In the genomic region with DNA sequence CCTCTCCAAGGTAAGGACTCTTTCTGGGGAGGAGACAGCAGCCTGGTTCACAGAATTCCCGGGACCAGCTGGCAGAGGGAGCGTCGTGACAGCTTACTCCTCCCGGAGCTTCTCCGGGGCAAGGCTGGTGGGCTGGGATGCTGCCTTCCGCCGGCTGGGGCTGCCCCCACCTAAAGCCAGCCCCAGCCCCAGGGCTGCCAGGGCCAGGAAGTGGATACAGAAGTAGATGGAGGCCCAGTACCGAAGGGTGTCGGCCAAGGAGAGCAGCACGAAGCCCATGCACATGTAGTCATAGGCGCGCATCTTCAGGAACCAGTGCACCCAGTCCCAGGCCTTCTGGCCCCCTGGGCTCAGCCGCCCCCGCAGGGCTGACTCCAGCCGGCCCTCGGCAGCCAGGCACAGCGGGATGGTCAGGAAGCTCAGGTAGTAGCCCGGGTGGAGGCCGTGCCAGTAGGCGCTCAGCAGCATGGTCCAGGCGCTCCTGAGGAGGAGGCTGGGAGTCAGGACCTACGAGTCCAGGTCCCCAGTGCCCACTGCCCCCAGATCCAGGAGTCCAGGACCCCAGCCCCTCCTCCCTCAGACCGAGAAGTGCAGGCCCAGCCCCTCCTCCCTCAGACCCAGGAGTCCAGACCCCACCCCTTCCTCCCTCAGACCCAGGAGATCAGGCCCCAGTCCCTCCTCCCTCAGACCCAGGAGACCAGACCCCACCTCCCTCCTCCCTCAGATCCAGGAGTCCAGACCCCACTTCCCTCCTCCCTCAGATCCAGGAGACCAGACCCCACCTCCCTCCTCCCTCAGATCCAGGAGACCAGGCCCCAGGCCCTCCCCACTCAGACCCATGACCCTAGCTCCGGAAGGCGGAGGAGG, we compare ENCODE assay signal across 28 cellular contexts. TPM values are rescaled to one million over a fixed set of nuclear protein-coding genes. Genes with fewer than 3 reads are reported as not detected.
DNase-seq lines count a peak whose midpoint lies in the region; ATAC-seq, FAIRE-seq and TF ChIP-seq lines count a peak whose summit lies in the region.
"Had no signal": no experiment of that assay in that cellular context is flagged by ENCODE, and none has a peak within 500 bp of the region (broad histone marks: within the 10 kb centered on the region; RNA-seq: fewer than 3 reads in every experiment).

No MANE protein-coding gene starts in this region.

- no peaks in the 10 kb centered on the region for H3K9me1 ChIP-seq in endothelial cell of umbilical vein (replicated peaks; ENCODE audit: control insufficient read depth, extremely low read depth, insufficient read depth, low read length)

- no peak for FAIRE-seq in endothelial cell of umbilical vein (lab: Jason Lieb, UNC)

- TF ChIP-seq POLR2A in endothelial cell of umbilical vein (IDR thresholded peaks at IDR 0.05; ENCODE audit: low read depth, low read length), result no peak
- TF ChIP-seq POLR2A in gastrocnemius medialis (IDR thresholded peaks at IDR 0.05), result no peak

- no peak for ATAC-seq in gastrocnemius medialis
- ATAC-seq: gastroesophageal sphincter; sciatic nerve; stimulated activated naive CD8-positive, alpha-beta T cell treated with anti-CD3 and anti-CD28 coated beads, Interleukin-15, Interleukin-2, amounts not matched to agents 100 U/mL and 50 U/mL, for 24 hours had no signal

- H4K20me1 ChIP-seq in endothelial cell of umbilical vein (replicated peaks; ENCODE audit: control insufficient read depth, extremely low read depth, insufficient read depth, low read length), result no peaks in the 10 kb centered on the region

- no peaks in the 10 kb centered on the region for H3K27me3 Mint-ChIP-seq in progenitor cell of endocrine pancreas

- no peaks in the 10 kb centered on the region for H3K79me2 ChIP-seq in endothelial cell of umbilical vein (ENCODE audit: control insufficient read depth, insufficient read depth, low read length)

- DNase-seq in DMS 273 (lab: John Stamatoyannopoulos, UW; ENCODE audit: unreplicated experiment) (peak; percentile 38), DMS 273 treated with DMSO at 0.1 percent for 48 hours (lab: John Stamatoyannopoulos, UW) (no peak), endothelial cell of umbilical vein (ENCODE audit: low read depth, low spot score) (no peak), progenitor cell of endocrine pancreas (ENCODE audit: low spot score, unreplicated experiment) (no peak), gastrocnemius medialis (no peak), GOT3 (lab: John Stamatoyannopoulos, UW) (no peak), NCI-H187 (lab: John Stamatoyannopoulos, UW) (no peak)
- DNase-seq: 8988T; activated CD4-positive, alpha-beta T cell treated with anti-CD3 and anti-CD28 coated beads for 48 hours; activated naive CD4-positive, alpha-beta T cell treated with Interleukin-2 at 50 U/mL for 16 hours; activated T-cell treated with anti-CD3 and anti-CD28 coated beads, Interleukin-2, amount 50 U/mL, for 48 hours; brain microvascular endothelial cell; effector CD8-positive, alpha-beta T cell; hippocampal formation; IMR-90; NCI-H1092 treated with DMSO at 0.1 percent for 48 hours; NCI-H2029 treated with DMSO at 0.1 percent for 48 hours; NCI-H345; NCI-H82; stimulated activated CD4-positive, alpha-beta T cell treated with anti-CD3 and anti-CD28 coated beads, Interleukin-4, amount 100 ng/mL, for 4 hours; stimulated activated naive CD8-positive, alpha-beta T cell treated with anti-CD3 and anti-CD28 coated beads, Interleukin-15, Interleukin-2, amounts not matched to agents 100 U/mL and 50 U/mL, for 24 hours had no signal

- no peaks in the 10 kb centered on the region for H3K4me1 ChIP-seq in endothelial cell of umbilical vein (ENCODE audit: control insufficient read depth, extremely low read depth, insufficient read depth, low read length)
- H3K4me1 ChIP-seq in gastrocnemius medialis, result no peaks in the 10 kb centered on the region
- H3K4me1 ChIP-seq: HAP-1 had no signal

- dilution Hi-C loops in endothelial cell of umbilical vein (cut with MboI; ENCODE audit: extremely low pct_ligation_motif_present, low sequenced_read_pairs), result no loop called here

- H3K27ac ChIP-seq in endothelial cell of umbilical vein (ENCODE audit: insufficient read depth, low read depth, low read length), result no peak overlapping the region
- H3K27ac ChIP-seq in gastrocnemius medialis, result no peak overlapping the region
- H3K27ac ChIP-seq: brain microvascular endothelial cell, esophagus muscularis mucosa, gastroesophageal sphincter had no signal

- H3K4me2 ChIP-seq in endothelial cell of umbilical vein (ENCODE audit: insufficient read depth, low read length), result no peak overlapping the region

- H3K27ac Mint-ChIP-seq in progenitor cell of endocrine pancreas, result peak overlapping the region; percentile 64

- POLR2A ChIA-PET in endothelial cell of umbilical vein (lab: Charles Lee), result no interaction called here

- H3K4me3 Mint-ChIP-seq in progenitor cell of endocrine pancreas (ENCODE audit: low read depth), result no peak overlapping the region

- CTCF ChIA-PET in endothelial cell of umbilical vein (lab: Charles Lee), result interaction anchor here (1.0 to 2.3 kb wide), 4 partner anchors 15 to 92 kb away, joined by 3 to 5 read pairs (median 4); partner anchors contain the start of gene MBOAT7

- no peaks in the 10 kb centered on the region for H3K9me3 Mint-ChIP-seq in progenitor cell of endocrine pancreas (ENCODE audit: low read depth)
- H3K9me3 Mint-ChIP-seq: nephron had no signal

- no peaks in the 10 kb centered on the region for H3K27me3 ChIP-seq in endothelial cell of umbilical vein (ENCODE audit: control insufficient read depth in 2 of 2, insufficient read depth in 2 of 2, low read length in 2 of 2)
- peaks cover 4 to 18% (median 11%) of the 10 kb centered on the region in 3 donors for H3K27me3 ChIP-seq in gastrocnemius medialis
- H3K27me3 ChIP-seq: brain microvascular endothelial cell had no signal

- no peak for TF ChIP-seq CTCF in endothelial cell of umbilical vein (IDR thresholded peaks at IDR 0.05; ENCODE audit: extremely low read depth in 1 of 2, insufficient read depth in 1 of 2, low read depth in 1 of 2, low read length in 2 of 2)
- TF ChIP-seq CTCF in progenitor cell of endocrine pancreas (IDR thresholded peaks at IDR 0.05; ENCODE audit: unreplicated experiment), result no peak
- no peak for TF ChIP-seq CTCF in gastrocnemius medialis (IDR thresholded peaks at IDR 0.05 in 4 of 5, conservative IDR thresholded peaks at IDR 0.05 in 1 of 5)

- H3K9me3 ChIP-seq in endothelial cell of umbilical vein (replicated peaks; ENCODE audit: control insufficient read depth, insufficient read depth, low read length), result no peaks in the 10 kb centered on the region
- no peaks in the 10 kb centered on the region for H3K9me3 ChIP-seq in gastrocnemius medialis
- H3K9me3 ChIP-seq: esophagus muscularis mucosa, gastroesophageal sphincter, HAP-1 had no signal

- peaks cover 11% of the 10 kb centered on the region for H3K4me1 Mint-ChIP-seq in progenitor cell of endocrine pancreas (ENCODE audit: low read depth)

- H3K36me3 ChIP-seq in endothelial cell of umbilical vein (ENCODE audit: control insufficient read depth in 2 of 2, extremely low read depth in 1 of 2, insufficient read depth in 2 of 2, low read length in 2 of 2), result peaks cover 7 to 18% of the 10 kb centered on the region in 2 experiments
- H3K36me3 ChIP-seq in gastrocnemius medialis, result no peaks in the 10 kb centered on the region

- no peak overlapping the region for H2AFZ ChIP-seq in endothelial cell of umbilical vein (ENCODE audit: low read depth, low read length)

- intact Hi-C loops in endothelial cell of umbilical vein (cut with micrococcal nuclease) (no loop called here), gastrocnemius medialis (cut with DNase I; ENCODE audit: low total_unique reads) (no loop called here)

- no TSS peak for BruUV-seq in endothelial cell of umbilical vein (replicated peaks; lab: Mats Ljungman, UMichigan)

- peaks cover 12% of the 10 kb centered on the region for H3K36me3 Mint-ChIP-seq in progenitor cell of endocrine pancreas (ENCODE audit: insufficient read depth)

- in situ Hi-C loops in gastrocnemius medialis (cut with MboI; ENCODE audit: low sequenced_read_pairs in 4 of 4), result no loop called here

- no peak overlapping the region for H3K9ac ChIP-seq in endothelial cell of umbilical vein (replicated peaks; ENCODE audit: extremely low read depth, insufficient read depth, low read length)

- H3K4me3 ChIP-seq in endothelial cell of umbilical vein (replicated peaks in 1 of 3; ENCODE audit: insufficient read depth in 1 of 3, low read depth in 1 of 3, low read length in 3 of 3) (no peak overlapping the region), gastrocnemius medialis (no peak overlapping the region)
- H3K4me3 ChIP-seq: esophagus muscularis mucosa, HAP-1 had no signal

RNA-seq across cellular contexts. Expression of gene TMC4, which starts 1.2 kb away (rescaled TPM):
- 0.60 TPM for polyA plus RNA-seq in PFSK-1 (2012; ENCODE audit: insufficient read length, low read depth)
- total RNA-seq in endothelial cell of umbilical vein (0.71 and 0.74 TPM in 2 replicates), progenitor cell of endocrine pancreas (119 and 125 TPM in 2 replicates), gastrocnemius medialis (1 to 10 TPM in 1 of 4 donors, under 1 TPM in 1, not detected in 2; 0.87 to 1.6 TPM)
- polyA plus RNA-seq in endothelial cell of umbilical vein, result 1.7 and 2.4 TPM in 2 replicates
- 1.0 and 1.1 TPM in 2 replicates for polyA plus RNA-seq in endothelial cell of umbilical vein (2011; cell fraction: cytosol; rRNA removed)
- 2.9 and 3.9 TPM in 2 replicates for polyA plus RNA-seq in endothelial cell of umbilical vein (2011; cell fraction: nucleus; rRNA removed)
- polyA plus RNA-seq in endothelial cell of umbilical vein (2012), result 1.5 and 1.6 TPM in 2 replicates
- polyA minus RNA-seq in endothelial cell of umbilical vein, result 0.29 and 0.76 TPM in 2 replicates
- polyA minus RNA-seq in endothelial cell of umbilical vein (2011; cell fraction: cytosol; rRNA and poly(A)+ RNA removed), result not detected
- polyA minus RNA-seq in endothelial cell of umbilical vein (2011; cell fraction: nucleus; rRNA and poly(A)+ RNA removed), result 0.19 TPM in 1 of 2 replicates, not detected in the other
- total RNA-seq: OCI-LY7 had no signal

RNA-seq across cellular contexts. Expression of gene LENG1, which starts 14.7 kb away (rescaled TPM):
- polyA plus RNA-seq in PFSK-1 (2012; ENCODE audit: insufficient read length, low read depth), result 33.5 TPM
- total RNA-seq in endothelial cell of umbilical vein (5.0 and 6.9 TPM in 2 replicates), progenitor cell of endocrine pancreas (6.8 and 7.2 TPM in 2 replicates), gastrocnemius medialis (10 to 100 TPM in 3 of 4 donors, 1 to 10 TPM in 1; 6.5 to 14.2 (median 11.9) TPM)
- polyA plus RNA-seq in endothelial cell of umbilical vein, result 2.1 and 3.0 TPM in 2 replicates
- polyA plus RNA-seq in endothelial cell of umbilical vein (2011; cell fraction: cytosol; rRNA removed), result 4.1 and 5.2 TPM in 2 replicates
- 2.3 and 3.6 TPM in 2 replicates for polyA plus RNA-seq in endothelial cell of umbilical vein (2011; cell fraction: nucleus; rRNA removed)
- polyA plus RNA-seq in endothelial cell of umbilical vein (2012), result 4.3 and 6.3 TPM in 2 replicates
- 0.51 and 1.5 TPM in 2 replicates for polyA minus RNA-seq in endothelial cell of umbilical vein
- polyA minus RNA-seq in endothelial cell of umbilical vein (2011; cell fraction: cytosol; rRNA and poly(A)+ RNA removed), result 1.4 TPM
- 0.38 and 2.5 TPM in 2 replicates for polyA minus RNA-seq in endothelial cell of umbilical vein (2011; cell fraction: nucleus; rRNA and poly(A)+ RNA removed)

RNA-seq across cellular contexts. Expression of gene MBOAT7, which starts 15.2 kb away (rescaled TPM):
- 89.9 TPM for polyA plus RNA-seq in PFSK-1 (2012; ENCODE audit: insufficient read length, low read depth)
- total RNA-seq in endothelial cell of umbilical vein (175 and 218 TPM in 2 replicates), progenitor cell of endocrine pancreas (91.5 and 99.1 TPM in 2 replicates), gastrocnemius medialis (10 to 100 TPM; 11.6 to 36.4 (median 19.3) TPM)
- polyA plus RNA-seq in endothelial cell of umbilical vein, result 204 and 256 TPM in 2 replicates
- 117 and 136 TPM in 2 replicates for polyA plus RNA-seq in endothelial cell of umbilical vein (2011; cell fraction: cytosol; rRNA removed)
- polyA plus RNA-seq in endothelial cell of umbilical vein (2011; cell fraction: nucleus; rRNA removed), result 153 and 177 TPM in 2 replicates
- polyA plus RNA-seq in endothelial cell of umbilical vein (2012), result 159 and 188 TPM in 2 replicates
- polyA minus RNA-seq in endothelial cell of umbilical vein, result 80.3 and 88.3 TPM in 2 replicates
- 80.3 TPM for polyA minus RNA-seq in endothelial cell of umbilical vein (2011; cell fraction: cytosol; rRNA and poly(A)+ RNA removed)
- 58.8 and 67.3 TPM in 2 replicates for polyA minus RNA-seq in endothelial cell of umbilical vein (2011; cell fraction: nucleus; rRNA and poly(A)+ RNA removed)

RNA-seq across cellular contexts. Expression of gene TSEN34, which starts 16.9 kb away (rescaled TPM):
- polyA plus RNA-seq in PFSK-1 (2012; ENCODE audit: insufficient read length, low read depth), result 80.0 TPM
- total RNA-seq in endothelial cell of umbilical vein, result 37.4 and 40.7 TPM in 2 replicates
- 81.9 and 107 TPM in 2 replicates for polyA plus RNA-seq in endothelial cell of umbilical vein
- polyA plus RNA-seq in endothelial cell of umbilical vein (2011; cell fraction: cytosol; rRNA removed), result 44.2 and 58.1 TPM in 2 replicates
- polyA plus RNA-seq in endothelial cell of umbilical vein (2011; cell fraction: nucleus; rRNA removed), result 19.0 and 19.4 TPM in 2 replicates
- polyA plus RNA-seq in endothelial cell of umbilical vein (2012), result 40.4 and 52.0 TPM in 2 replicates
- 21.8 and 29.0 TPM in 2 replicates for polyA minus RNA-seq in endothelial cell of umbilical vein
- 34.3 TPM for polyA minus RNA-seq in endothelial cell of umbilical vein (2011; cell fraction: cytosol; rRNA and poly(A)+ RNA removed)
- polyA minus RNA-seq in endothelial cell of umbilical vein (2011; cell fraction: nucleus; rRNA and poly(A)+ RNA removed), result 3.3 and 5.0 TPM in 2 replicates
- 38.6 and 39.7 TPM in 2 replicates for total RNA-seq in progenitor cell of endocrine pancreas
- 10 to 100 TPM; 40.9 to 48.9 (median 43.9) TPM for total RNA-seq in gastrocnemius medialis

RNA-seq across cellular contexts. Expression of gene RPS9, which starts 26.5 kb away (rescaled TPM):
- polyA plus RNA-seq in PFSK-1 (2012; ENCODE audit: insufficient read length, low read depth), result 2,406 TPM
- total RNA-seq in endothelial cell of umbilical vein (1,192 and 1,260 TPM in 2 replicates), progenitor cell of endocrine pancreas (1,160 and 1,179 TPM in 2 replicates), gastrocnemius medialis (1,000 to 10,000 TPM; 1,002 to 1,381 (median 1,253) TPM)
- polyA plus RNA-seq in endothelial cell of umbilical vein, result 3,343 and 4,230 TPM in 2 replicates
- polyA plus RNA-seq in endothelial cell of umbilical vein (2011; cell fraction: cytosol; rRNA removed), result 3,326 and 3,998 TPM in 2 replicates
- 1,121 and 1,183 TPM in 2 replicates for polyA plus RNA-seq in endothelial cell of umbilical vein (2011; cell fraction: nucleus; rRNA removed)
- 2,632 and 2,638 TPM in 2 replicates for polyA plus RNA-seq in endothelial cell of umbilical vein (2012)
- polyA minus RNA-seq in endothelial cell of umbilical vein, result 537 and 600 TPM in 2 replicates
- 455 TPM for polyA minus RNA-seq in endothelial cell of umbilical vein (2011; cell fraction: cytosol; rRNA and poly(A)+ RNA removed)
- 161 and 222 TPM in 2 replicates for polyA minus RNA-seq in endothelial cell of umbilical vein (2011; cell fraction: nucleus; rRNA and poly(A)+ RNA removed)

Comparison
In these comparisons a context has a peak if more than half of its experiments do, and no peak if none do; other contexts are left out.
1. RNA of gene TMC4, which starts 1.2 kb away (total RNA-seq): 119 to 125 TPM in progenitor cell of endocrine pancreas; 0.87 to 1.6 TPM in gastrocnemius medialis and 0.71 to 0.74 TPM in endothelial cell of umbilical vein; every median in the first group is over 10 times any median in the second.